ENCODE assay signal across 21 cellular contexts in genomic region chrX:109927663-109928273, GRCh38.
A peak's percentile ranks its signal among the peaks of the same experiment; 100 is the strongest.
DNase-seq lines count a peak whose midpoint lies in the region; ATAC-seq, FAIRE-seq and TF ChIP-seq lines count a peak whose summit lies in the region.
"Had no signal": no experiment of that assay in that cellular context is flagged by ENCODE, and none has a peak within 500 bp of the region (broad histone marks: within the 10 kb centered on the region; RNA-seq: fewer than 3 reads in every experiment).

No MANE protein-coding gene starts in this region.

- ATAC-seq in GM23338 (no peak), Right ventricle myocardium inferior (peak; percentile 78), left ventricle myocardium superior (peak; percentile 93), psoas muscle (peak; percentile 90 to 94 (median 92)), pancreas (no peak)
- ATAC-seq in naive thymus-derived CD4-positive, alpha-beta T cell: no peak
- ATAC-seq: HepG2 had no signal

- no peaks in the 10 kb centered on the region for H3K9me2 ChIP-seq in GM23338 (ENCODE audit: insufficient read depth)

- H3K27ac Mint-ChIP-seq in GM23338: no peak overlapping the region
- H3K27ac Mint-ChIP-seq in naive thymus-derived CD4-positive, alpha-beta T cell: no peak overlapping the region
- H3K27ac Mint-ChIP-seq: CD4-positive, alpha-beta T cell had no signal

- no peaks in the 10 kb centered on the region for H3K79me2 ChIP-seq in GM23338 (replicated peaks; ENCODE audit: insufficient read depth)

- POLR2A ChIA-PET in naive thymus-derived CD4-positive, alpha-beta T cell (lab: Charles Lee): no interaction called here

- peak overlapping the region; percentile 14; the same call in 1 of the 2 replicates for H2AFZ ChIP-seq in GM23338

- H3K27ac ChIP-seq in GM23338 (ENCODE audit: low read depth) (no peak overlapping the region), psoas muscle (peak overlapping the region; percentile 89), pancreas (no peak overlapping the region)
- H3K27ac ChIP-seq in naive thymus-derived CD4-positive, alpha-beta T cell (ENCODE audit: low read depth, low read length): no peak overlapping the region
- H3K27ac ChIP-seq: SJSA1 had no signal

- H3K27me3 Mint-ChIP-seq in GM23338 (ENCODE audit: insufficient read depth, low read depth, poor library complexity): no peaks in the 10 kb centered on the region
- H3K27me3 Mint-ChIP-seq in naive thymus-derived CD4-positive, alpha-beta T cell: no peaks in the 10 kb centered on the region
- H3K27me3 Mint-ChIP-seq: CD4-positive, alpha-beta T cell had no signal

- H3K4me1 Mint-ChIP-seq in GM23338: peaks cover 8% of the 10 kb centered on the region; the same call in 2 of the 3 replicates
- H3K4me1 Mint-ChIP-seq in naive thymus-derived CD4-positive, alpha-beta T cell: peaks cover 0 to 5% (median 0%) of the 10 kb centered on the region in 7 donors

- intact Hi-C loops in Right ventricle myocardium inferior (cut with DNase I) (loop anchor here (5.0 kb wide), 2 partner anchors 75 to 120 kb away; partner anchors contain the start of gene TMEM164), left ventricle myocardium superior (cut with micrococcal nuclease) (no loop called here), psoas muscle (cut with DNase I) (loop anchor here (5.0 to 10.0 kb wide), 2 partner anchors 65 to 77 kb away; partner anchors contain the start of gene TMEM164 (in 1 of the 2)), pancreas (cut with DNase I) (loop anchor here in 2 of 3 donors (10.0 kb wide), 1 partner anchor 217 kb away; no protein-coding TSS in a partner anchor)
- intact Hi-C loops in naive thymus-derived CD4-positive, alpha-beta T cell (cut with micrococcal nuclease): no loop called here

- H3K36me3 Mint-ChIP-seq in GM23338 (ENCODE audit: low read depth): no peaks in the 10 kb centered on the region
- H3K36me3 Mint-ChIP-seq in naive thymus-derived CD4-positive, alpha-beta T cell: no peaks in the 10 kb centered on the region

- H3K4me3 Mint-ChIP-seq in GM23338: no peak overlapping the region
- H3K4me3 Mint-ChIP-seq in naive thymus-derived CD4-positive, alpha-beta T cell: no peak overlapping the region
- H3K4me3 Mint-ChIP-seq: CD4-positive, alpha-beta T cell had no signal

- H3F3A ChIP-seq in GM23338 (replicated peaks; ENCODE audit: low read depth): no peaks in the 10 kb centered on the region

- CTCF ChIA-PET in naive thymus-derived CD4-positive, alpha-beta T cell (lab: Charles Lee): no interaction called here

- DNase-seq in GM23338 (ENCODE audit: low spot score): no peak
- DNase-seq in Right ventricle myocardium inferior (ENCODE audit: missing footprints): no peak
- peak; percentile 31 for DNase-seq in left ventricle myocardium superior
- DNase-seq in psoas muscle: no peak
- no peak for DNase-seq in NCI-H2081 (lab: John Stamatoyannopoulos, UW)
- DNase-seq in naive thymus-derived CD4-positive, alpha-beta T cell: no peak
- no peak for DNase-seq in pancreas
- DNase-seq in ecto neural progenitor cell (ENCODE audit: low spot score): no peak
- DNase-seq: CD4-positive, alpha-beta T cell; DMS153; KG1; MV-4-11; NCI-H187; NCI-H2227 treated with DMSO at 0.1 percent for 48 hours; NCI-H524 had no signal

- no peaks in the 10 kb centered on the region for H4K20me1 ChIP-seq in GM23338 (replicated peaks; ENCODE audit: insufficient read depth)

- H3K9me3 Mint-ChIP-seq in GM23338: no peaks in the 10 kb centered on the region
- peaks cover 0 to 2% (median 0%) of the 10 kb centered on the region in 11 donors for H3K9me3 Mint-ChIP-seq in naive thymus-derived CD4-positive, alpha-beta T cell
- H3K9me3 Mint-ChIP-seq: CD4-positive, alpha-beta T cell had no signal

- H3K4me3 ChIP-seq in GM23338: no peak overlapping the region
- no peak overlapping the region for H3K4me3 ChIP-seq in psoas muscle
- H3K4me3 ChIP-seq in naive thymus-derived CD4-positive, alpha-beta T cell (ENCODE audit: low read length): no peak overlapping the region
- no peak overlapping the region for H3K4me3 ChIP-seq in pancreas
- H3K4me3 ChIP-seq: SJSA1 had no signal

- H3K4me1 ChIP-seq in GM23338 (ENCODE audit: insufficient read depth) (no peaks in the 10 kb centered on the region), psoas muscle (peaks cover 12% of the 10 kb centered on the region), pancreas (no peaks in the 10 kb centered on the region)
- H3K4me1 ChIP-seq in naive thymus-derived CD4-positive, alpha-beta T cell (ENCODE audit: control insufficient read depth in 2 of 2, insufficient read depth in 2 of 2, low read length in 2 of 2): no peaks in the 10 kb centered on the region
- H3K4me1 ChIP-seq: SJSA1 had no signal

- H3K9me3 ChIP-seq in psoas muscle (no peaks in the 10 kb centered on the region), pancreas (no peaks in the 10 kb centered on the region)
- H3K9me3 ChIP-seq in naive thymus-derived CD4-positive, alpha-beta T cell (ENCODE audit: control insufficient read depth in 2 of 3, low read length in 3 of 3): no peaks in the 10 kb centered on the region
- H3K9me3 ChIP-seq: SJSA1 had no signal

- 22 to 52% (median 50%) methylated on average over 4 of the region's 4 CpGs for WGBS in psoas muscle, 3 donors
- WGBS in pancreas, 2 donors: 97 to 99% methylated on average over 4 of the region's 4 CpGs

- H3K4me2 ChIP-seq in GM23338: no peak overlapping the region

- no peaks in the 10 kb centered on the region for H3K27me3 ChIP-seq in GM23338 (ENCODE audit: insufficient read depth)
- no peaks in the 10 kb centered on the region for H3K27me3 ChIP-seq in psoas muscle (ENCODE audit: insufficient read depth in 3 of 3, low read length in 2 of 3)
- H3K27me3 ChIP-seq in naive thymus-derived CD4-positive, alpha-beta T cell (ENCODE audit: control insufficient read depth in 2 of 2, insufficient read depth in 2 of 2, low read length in 2 of 2): no peaks in the 10 kb centered on the region
- peaks cover 0 to 5% (median 0%) of the 10 kb centered on the region in 4 donors for H3K27me3 ChIP-seq in pancreas
- H3K27me3 ChIP-seq: SJSA1 had no signal

- no peak for FAIRE-seq in pancreas (lab: Jason Lieb, UNC)
- FAIRE-seq: A204.1, GM12892, GM18507, H54, HepG2 had no signal

- no peaks in the 10 kb centered on the region for H3K36me3 ChIP-seq in GM23338 (ENCODE audit: insufficient read depth)
- H3K36me3 ChIP-seq in psoas muscle (ENCODE audit: insufficient read depth in 1 of 2, low read depth in 1 of 2): no peaks in the 10 kb centered on the region
- no peaks in the 10 kb centered on the region for H3K36me3 ChIP-seq in naive thymus-derived CD4-positive, alpha-beta T cell (ENCODE audit: control insufficient read depth in 2 of 3, insufficient read depth in 3 of 3, low read length in 3 of 3)
- H3K36me3 ChIP-seq in pancreas: no peaks in the 10 kb centered on the region
- H3K36me3 ChIP-seq: SJSA1 had no signal

- TF ChIP-seq CTCF in GM23338 (conservative IDR thresholded peaks at IDR 0.05; ENCODE audit: low read depth in 2 of 2): no peak
- no peak for TF ChIP-seq CTCF in psoas muscle (IDR thresholded peaks at IDR 0.05)
- TF ChIP-seq CTCF in pancreas (IDR thresholded peaks at IDR 0.05): no peak

TF ChIP-seq in GM23338, 12 proteins besides CTCF, POLR2A, EP300 and RAD21 (continues in another document):
- no peak for TF ChIP-seq REST (IDR thresholded peaks at IDR 0.05; ENCODE audit: unreplicated experiment)
- TF ChIP-seq STAT1 (IDR thresholded peaks at IDR 0.05; ENCODE audit: unreplicated experiment): no peak
- no peak for TF ChIP-seq CREB1 (CRISPR knock-in tag; IDR thresholded peaks at IDR 0.05; ENCODE audit: low read depth)
- no peak for TF ChIP-seq EZH2phosphoT487 (IDR thresholded peaks at IDR 0.05; ENCODE audit: unreplicated experiment)
- TF ChIP-seq EZH2 (IDR thresholded peaks at IDR 0.05; ENCODE audit: low read depth, unreplicated experiment): no peak

Comparison
In these comparisons a context has a peak if more than half of its experiments do, and no peak if none do; other contexts are left out.
1. intact Hi-C loops: an anchor here in Right ventricle myocardium inferior (5.0 kb wide), psoas muscle (5.0 to 10.0 kb wide) and pancreas (10.0 kb wide); none called in left ventricle myocardium superior and naive thymus-derived CD4-positive, alpha-beta T cell.
2. ATAC-seq: peak in Right ventricle myocardium inferior (single experiment), left ventricle myocardium superior (single experiment) and psoas muscle (4 of 4); none in GM23338 (single experiment), naive thymus-derived CD4-positive, alpha-beta T cell (single experiment) and pancreas (0 of 4).